Comparison of ENCODE assay signal across 1 cellular context in genomic region chr10:12050528-12050927, GRCh38.
TF ChIP-seq lines count a peak whose summit lies in the region.

No MANE protein-coding gene starts in this region.

TF ChIP-seq in GM12878, 131 proteins besides CTCF, POLR2A, EP300 and RAD21 (continued from another document):
- TF ChIP-seq CEBPZ (IDR thresholded peaks at IDR 0.05; ENCODE audit: low read depth, low read length) (no peak), ZSCAN29 (IDR thresholded peaks at IDR 0.05) (no peak), TARDBP (IDR thresholded peaks at IDR 0.05; ENCODE audit: borderline replicate concordance) (no peak), SREBF1 (IDR thresholded peaks at IDR 0.05; ENCODE audit: low read length) (no peak), FOXM1 (IDR thresholded peaks at IDR 0.05; ENCODE audit: low read depth, low read length) (no peak), MTA2 (IDR thresholded peaks at IDR 0.05; ENCODE audit: low read depth) (no peak)
